25 cellular contexts compared by ENCODE assay signal in genomic region chrX:69807400-69807799, GRCh38.
"Had no signal": no experiment of that assay in that cellular context is flagged by ENCODE, and none has a peak within 500 bp of the region (broad histone marks: within the 10 kb centered on the region; RNA-seq: fewer than 3 reads in every experiment).

No MANE protein-coding gene starts in this region.

- H3K9me3 Mint-ChIP-seq: memory B cell had no signal

- H3K27me3 Mint-ChIP-seq: dendritic cell treated with granulocyte-macrophage colony-stimulating factor and Interleukin-4, amounts not matched to agents 40 ng/mL and 50 ng/mL, for 4 days; memory B cell; stimulated activated memory B cell treated with anti-CD40 and anti-IgM and Interleukin-4, amounts not matched to agents 10 μg/mL and 1 μg/mL and 100 μg/mL, for 72 hours; stimulated activated naive CD8-positive, alpha-beta T cell treated with anti-CD3 and anti-CD28 coated beads, Interleukin-15, Interleukin-2, amounts not matched to agents 100 ng/mL and 50 ng/mL, for 24 hours had no signal

- H3K4me3 Mint-ChIP-seq: dendritic cell treated with granulocyte-macrophage colony-stimulating factor and Interleukin-4, amounts not matched to agents 40 ng/mL and 50 ng/mL, for 4 days; memory B cell; natural killer cell; stimulated activated memory B cell treated with anti-CD40 and anti-IgM and Interleukin-4, amounts not matched to agents 10 μg/mL and 1 μg/mL and 100 μg/mL, for 72 hours; stimulated activated naive CD8-positive, alpha-beta T cell treated with anti-CD3 and anti-CD28 coated beads, Interleukin-15, Interleukin-2, amounts not matched to agents 100 ng/mL and 50 ng/mL, for 24 hours had no signal

- H3K4me1 Mint-ChIP-seq: memory B cell; natural killer cell; stimulated activated memory B cell treated with anti-CD40 and anti-IgM and Interleukin-4, amounts not matched to agents 10 μg/mL and 1 μg/mL and 100 μg/mL, for 72 hours had no signal

- H3K4me3 ChIP-seq: esophagus muscularis mucosa, gastroesophageal sphincter, heart left ventricle, hepatocyte, lung, ovary, psoas muscle, skin epidermis, spleen, thoracic aorta, tibial nerve, upper lobe of left lung had no signal

- H3K27ac Mint-ChIP-seq: dendritic cell treated with granulocyte-macrophage colony-stimulating factor and Interleukin-4, amounts not matched to agents 40 ng/mL and 50 ng/mL, for 4 days; memory B cell; natural killer cell; stimulated activated memory B cell treated with anti-CD40 and anti-IgM and Interleukin-4, amounts not matched to agents 10 μg/mL and 1 μg/mL and 100 μg/mL, for 72 hours; stimulated activated naive CD8-positive, alpha-beta T cell treated with anti-CD3 and anti-CD28 coated beads, Interleukin-15, Interleukin-2, amounts not matched to agents 100 ng/mL and 50 ng/mL, for 24 hours had no signal

- DNase-seq: effector CD8-positive, alpha-beta T cell; foreskin keratinocyte; heart left ventricle; kidney; natural killer cell; occipital lobe; ovary; posterior cingulate gyrus; psoas muscle; right cardiac atrium; spleen; stimulated activated CD4-positive, alpha-beta T cell treated with anti-CD3 and anti-CD28 coated beads, Interleukin-4, amount 100 ng/mL, for 4 hours; upper lobe of left lung had no signal

- ATAC-seq: foreskin keratinocyte; gastroesophageal sphincter; heart left ventricle; left lobe of liver; natural killer cell; psoas muscle; right cardiac atrium; stimulated activated memory B cell treated with anti-CD40 and anti-IgM and Interleukin-4, amounts not matched to agents 10 μg/mL and 1 μg/mL and 100 μg/mL, for 72 hours had no signal

- H3K36me3 Mint-ChIP-seq: memory B cell; natural killer cell; stimulated activated memory B cell treated with anti-CD40 and anti-IgM and Interleukin-4, amounts not matched to agents 10 μg/mL and 1 μg/mL and 100 μg/mL, for 72 hours had no signal
